In the genomic region with DNA sequence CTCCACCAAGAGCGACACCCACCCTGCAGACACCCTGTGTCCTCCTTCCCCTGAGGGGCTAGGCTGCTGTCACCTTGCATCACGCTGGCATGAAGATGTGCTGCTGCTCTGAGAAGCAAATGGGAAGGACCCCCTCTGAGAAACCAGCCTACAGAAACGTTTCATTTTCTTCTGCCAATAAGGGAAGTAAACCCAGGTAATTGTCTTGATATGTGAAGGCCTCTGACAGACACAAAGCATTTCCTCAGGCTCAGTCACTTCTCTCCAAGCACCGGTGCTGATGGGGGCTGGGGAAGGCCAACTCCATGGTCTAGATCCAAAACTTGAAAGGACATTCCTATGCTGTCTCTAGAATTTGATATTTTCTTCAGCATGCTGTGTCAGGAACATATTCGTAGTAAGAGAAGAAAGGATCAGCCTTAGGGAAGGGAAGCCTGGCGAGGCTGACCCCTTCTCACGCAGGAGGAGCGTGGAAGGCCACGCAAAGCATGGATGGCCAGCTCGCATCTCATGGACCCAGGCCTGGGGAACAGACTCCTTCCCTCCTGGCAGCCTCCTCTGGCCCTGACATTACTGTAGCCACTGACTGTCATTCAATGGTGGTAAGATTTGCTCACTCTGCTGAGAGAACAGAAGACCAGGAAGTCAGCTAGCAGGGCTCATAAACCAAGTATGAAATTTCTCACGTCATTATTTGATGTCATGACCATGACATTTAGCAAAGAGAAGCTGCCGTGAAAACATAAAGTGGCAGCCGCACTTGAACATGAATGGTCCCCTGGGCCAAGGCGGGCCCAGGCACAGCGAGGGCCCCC, we compare ENCODE assay signal across 11 cellular contexts. TPM values are rescaled to one million over a fixed set of nuclear protein-coding genes. Genes with fewer than 3 reads are reported as not detected.
DNase-seq lines count a peak whose midpoint lies in the region; ATAC-seq and TF ChIP-seq lines count a peak whose summit lies in the region.
"Had no signal": no experiment of that assay in that cellular context is flagged by ENCODE, and none has a peak within 500 bp of the region (broad histone marks: within the 10 kb centered on the region; RNA-seq: fewer than 3 reads in every experiment).

No MANE protein-coding gene starts in this region.

- in situ Hi-C loops in G401 (cut with HindIII; ENCODE audit: low sequenced_read_pairs): no loop called here

- H3K79me2 ChIP-seq in GM23338 (replicated peaks; ENCODE audit: insufficient read depth): no peaks in the 10 kb centered on the region

- intact Hi-C loops in dorsolateral prefrontal cortex (cut with DNase I): no loop called here
- intact Hi-C loops in prostate gland (cut with DNase I): no loop called here

- H3K36me3 ChIP-seq in BLaER1 (peaks cover 6% of the 10 kb centered on the region), GM23338 (ENCODE audit: insufficient read depth) (no peaks in the 10 kb centered on the region), prostate gland (no peaks in the 10 kb centered on the region)

- TF ChIP-seq CTCF in GM23338 (conservative IDR thresholded peaks at IDR 0.05; ENCODE audit: low read depth in 2 of 2) (no peak), dorsolateral prefrontal cortex (IDR thresholded peaks at IDR 0.05 in 54 of 56, conservative IDR thresholded peaks at IDR 0.05 in 2 of 56; ENCODE audit: low read depth in 1 of 56, partially characterized antibody in 56 of 56) (no peak), prostate gland (IDR thresholded peaks at IDR 0.05) (no peak)

- H3K9me2 ChIP-seq in GM23338 (ENCODE audit: insufficient read depth): no peaks in the 10 kb centered on the region

- H3K4me1 ChIP-seq in BLaER1: peaks cover 99% of the 10 kb centered on the region
- no peaks in the 10 kb centered on the region; the same call in 1 of the 2 replicates for H3K4me1 ChIP-seq in GM23338 (ENCODE audit: insufficient read depth)
- peaks cover 47% of the 10 kb centered on the region for H3K4me1 ChIP-seq in prostate gland (replicated peaks)

- no peaks in the 10 kb centered on the region for H3K36me3 Mint-ChIP-seq in GM23338 (ENCODE audit: low read depth)

- no peak overlapping the region for H2AFZ ChIP-seq in GM23338

- no peak for DNase-seq in GM23338 (ENCODE audit: low spot score)
- DNase-seq in dorsolateral prefrontal cortex: peak in 1 of 10 donors; percentile 12
- no peak for DNase-seq in prostate gland (ENCODE audit: low spot score)
- DNase-seq in stimulated activated CD4-positive, alpha-beta T cell treated with anti-CD3 and anti-CD28 coated beads, Interleukin-4, amount 100 ng/mL, for 24 hours: no peak
- no peak for DNase-seq in G401 (ENCODE audit: low spot score)
- no peak for DNase-seq in inferior parietal cortex (ENCODE audit: extremely low spot score)
- DNase-seq: activated CD4-positive, alpha-beta T cell treated with anti-CD3 and anti-CD28 coated beads, Interleukin-2, amount 10 ng/mL, durations not matched to agents 24 days and 14 days; central memory CD4-positive, alpha-beta T cell had no signal

- H3K4me1 Mint-ChIP-seq in GM23338: peaks cover 15% of the 10 kb centered on the region

- no peaks in the 10 kb centered on the region for H3F3A ChIP-seq in GM23338 (replicated peaks; ENCODE audit: low read depth)

- H3K4me2 ChIP-seq in BLaER1 (peak overlapping the region; percentile 88), GM23338 (no peak overlapping the region)

- no peak overlapping the region for H3K4me3 Mint-ChIP-seq in GM23338

- peak overlapping the region; percentile 31; the same call in 1 of the 2 replicates for H3K27ac Mint-ChIP-seq in GM23338

- 68% methylated on average over 15 of the region's 15 CpGs for WGBS in prostate gland

- H3K27me3 Mint-ChIP-seq in GM23338 (ENCODE audit: insufficient read depth, low read depth, poor library complexity): peaks cover 8% of the 10 kb centered on the region
- H3K27me3 Mint-ChIP-seq: activated CD4-positive, alpha-beta T cell treated with anti-CD3 and anti-CD28 coated beads, Interleukin-2, amount 10 ng/mL, durations not matched to agents 24 days and 14 days had no signal

- H3K27me3 ChIP-seq in BLaER1 (no peaks in the 10 kb centered on the region), GM23338 (ENCODE audit: insufficient read depth) (no peaks in the 10 kb centered on the region), dorsolateral prefrontal cortex (no peaks in the 10 kb centered on the region), prostate gland (replicated peaks; ENCODE audit: insufficient read depth) (no peaks in the 10 kb centered on the region)

- peak overlapping the region; percentile 83 for H3K9ac ChIP-seq in BLaER1

- H3K4me3 ChIP-seq in BLaER1: peak overlapping the region; percentile 59
- H3K4me3 ChIP-seq in GM23338: no peak overlapping the region
- peak overlapping the region in 1 of 59 donors; percentile 1 for H3K4me3 ChIP-seq in dorsolateral prefrontal cortex
- H3K4me3 ChIP-seq in prostate gland: no peak overlapping the region

- H4K20me1 ChIP-seq in BLaER1 (no peaks in the 10 kb centered on the region), GM23338 (replicated peaks; ENCODE audit: insufficient read depth) (no peaks in the 10 kb centered on the region)

- ATAC-seq in GM23338 (no peak), GM19328 (IDR thresholded peaks at IDR 0.05; ENCODE audit: unreplicated experiment) (no peak)

- H3K9me3 ChIP-seq in BLaER1 (no peaks in the 10 kb centered on the region), prostate gland (no peaks in the 10 kb centered on the region)

- H3K27ac ChIP-seq in BLaER1 (peak overlapping the region; percentile 96), GM23338 (ENCODE audit: low read depth) (no peak overlapping the region), dorsolateral prefrontal cortex (peak overlapping the region in 58 of 59 donors; percentile 40 to 99 (median 97)), prostate gland (peak overlapping the region; percentile 69)

- H3K9me3 Mint-ChIP-seq in GM23338: no peaks in the 10 kb centered on the region
- H3K9me3 Mint-ChIP-seq: activated CD4-positive, alpha-beta T cell treated with anti-CD3 and anti-CD28 coated beads, Interleukin-2, amount 10 ng/mL, durations not matched to agents 24 days and 14 days had no signal

- TF ChIP-seq POLR2A in prostate gland (IDR thresholded peaks at IDR 0.05): no peak

TF ChIP-seq in GM23338, 12 proteins besides CTCF, POLR2A, EP300 and RAD21 (continues in another document):
- TF ChIP-seq JUNB (IDR thresholded peaks at IDR 0.05; ENCODE audit: unreplicated experiment) (no peak), ZNF331 (CRISPR knock-in tag; IDR thresholded peaks at IDR 0.05; ENCODE audit: low read depth) (no peak), NANOG (IDR thresholded peaks at IDR 0.05; ENCODE audit: borderline replicate concordance) (no peak)
- TF ChIP-seq, protein P1, sequence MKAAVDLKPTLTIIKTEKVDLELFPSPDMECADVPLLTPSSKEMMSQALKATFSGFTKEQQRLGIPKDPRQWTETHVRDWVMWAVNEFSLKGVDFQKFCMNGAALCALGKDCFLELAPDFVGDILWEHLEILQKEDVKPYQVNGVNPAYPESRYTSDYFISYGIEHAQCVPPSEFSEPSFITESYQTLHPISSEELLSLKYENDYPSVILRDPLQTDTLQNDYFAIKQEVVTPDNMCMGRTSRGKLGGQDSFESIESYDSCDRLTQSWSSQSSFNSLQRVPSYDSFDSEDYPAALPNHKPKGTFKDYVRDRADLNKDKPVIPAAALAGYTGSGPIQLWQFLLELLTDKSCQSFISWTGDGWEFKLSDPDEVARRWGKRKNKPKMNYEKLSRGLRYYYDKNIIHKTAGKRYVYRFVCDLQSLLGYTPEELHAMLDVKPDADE (IDR thresholded peaks at IDR 0.05): no peak

RNA-seq across cellular contexts. Expression of a gene that starts 20.4 kb away (rescaled TPM):
- total RNA-seq in GM23338 (2014; rRNA removed; shearing (Covaris generic)): 2.7 and 4.1 TPM in 2 replicates
- 1.1 and 1.3 TPM in 2 replicates for polyA plus RNA-seq in GM23338 (2016; fragmentation: Nextera tagmentation; extraction: Ambion mirVana)
- total RNA-seq in dorsolateral prefrontal cortex: 100 to 1,000 TPM in 2 of 120 experiments, 10 to 100 TPM in 118; 18.5 to 154 (median 56.4) TPM
- total RNA-seq in prostate gland: 100 to 1,000 TPM; 111 to 170 TPM
- not detected in 2 replicates for total RNA-seq in G401 (2014; rRNA removed; shearing (Covaris generic))

RNA-seq across cellular contexts. Expression of a gene that starts 44.4 kb away (rescaled TPM):
- total RNA-seq in GM23338 (2014; rRNA removed; shearing (Covaris generic)): 0.16 and 0.73 TPM in 2 replicates
- polyA plus RNA-seq in GM23338 (2016; fragmentation: Nextera tagmentation; extraction: Ambion mirVana): not detected in 2 replicates
- total RNA-seq in dorsolateral prefrontal cortex: 10 to 100 TPM in 2 of 120 experiments, 1 to 10 TPM in 118; 1.2 to 12.1 (median 4.6) TPM
- total RNA-seq in prostate gland: not detected
- total RNA-seq in G401 (2014; rRNA removed; shearing (Covaris generic)): not detected in 2 replicates
- total RNA-seq: activated CD4-positive, alpha-beta T cell treated with anti-CD3 and anti-CD28 coated beads, Interleukin-2, amount 10 ng/mL, durations not matched to agents 24 days and 14 days; renal cortical epithelial cell had no signal

RNA-seq across cellular contexts. Expression of a gene that starts 44.9 kb away (rescaled TPM):
- 70.8 and 72.3 TPM in 2 replicates for total RNA-seq in GM23338 (2014; rRNA removed; shearing (Covaris generic))
- polyA plus RNA-seq in GM23338 (2016; fragmentation: Nextera tagmentation; extraction: Ambion mirVana): 31.7 and 32.0 TPM in 2 replicates
- total RNA-seq in dorsolateral prefrontal cortex (100 to 1,000 TPM in 21 of 120 experiments, 10 to 100 TPM in 99; 43.1 to 113 (median 90.4) TPM), prostate gland (10 to 100 TPM; 70.5 to 93.8 TPM)
- total RNA-seq in G401 (2014; rRNA removed; shearing (Covaris generic)): 94.6 and 98.6 TPM in 2 replicates
